ENCODE assay signal across 1 cellular context in the genomic region with DNA sequence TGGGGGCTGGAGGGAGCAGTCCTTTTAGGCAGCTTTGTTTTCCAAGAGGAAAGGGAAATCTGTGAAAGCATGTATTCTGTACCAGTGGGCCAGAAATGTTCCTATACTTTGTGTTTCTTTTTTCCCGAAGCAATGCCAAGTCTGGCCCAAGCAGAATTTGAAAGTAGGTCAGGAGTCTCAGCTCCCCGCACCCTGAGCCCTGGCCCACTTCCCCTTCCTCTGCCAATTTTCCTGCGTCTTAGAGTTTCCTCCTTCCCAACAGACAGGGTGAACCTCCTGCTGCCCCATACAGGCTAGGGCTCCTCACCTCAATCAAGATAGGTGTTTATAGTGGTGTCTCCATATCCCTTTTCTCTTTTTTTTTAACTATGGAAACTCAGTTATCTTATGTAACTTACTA.
TF ChIP-seq lines count a peak whose summit lies in the region.

No MANE protein-coding gene starts in this region.

TF ChIP-seq in IMR-90, 13 proteins besides CTCF, POLR2A, EP300 and RAD21:
- TF ChIP-seq, protein P1, sequence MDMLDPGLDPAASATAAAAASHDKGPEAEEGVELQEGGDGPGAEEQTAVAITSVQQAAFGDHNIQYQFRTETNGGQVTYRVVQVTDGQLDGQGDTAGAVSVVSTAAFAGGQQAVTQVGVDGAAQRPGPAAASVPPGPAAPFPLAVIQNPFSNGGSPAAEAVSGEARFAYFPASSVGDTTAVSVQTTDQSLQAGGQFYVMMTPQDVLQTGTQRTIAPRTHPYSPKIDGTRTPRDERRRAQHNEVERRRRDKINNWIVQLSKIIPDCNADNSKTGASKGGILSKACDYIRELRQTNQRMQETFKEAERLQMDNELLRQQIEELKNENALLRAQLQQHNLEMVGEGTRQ (IDR thresholded peaks at IDR 0.05; ENCODE audit: low read depth, low read length): no peak
- TF ChIP-seq MAFK (IDR thresholded peaks at IDR 0.05; ENCODE audit: low read depth, low read length): no peak
- no peak for TF ChIP-seq RCOR1 (IDR thresholded peaks at IDR 0.05; ENCODE audit: insufficient replicate concordance, low read length)
- TF ChIP-seq, protein P2, sequence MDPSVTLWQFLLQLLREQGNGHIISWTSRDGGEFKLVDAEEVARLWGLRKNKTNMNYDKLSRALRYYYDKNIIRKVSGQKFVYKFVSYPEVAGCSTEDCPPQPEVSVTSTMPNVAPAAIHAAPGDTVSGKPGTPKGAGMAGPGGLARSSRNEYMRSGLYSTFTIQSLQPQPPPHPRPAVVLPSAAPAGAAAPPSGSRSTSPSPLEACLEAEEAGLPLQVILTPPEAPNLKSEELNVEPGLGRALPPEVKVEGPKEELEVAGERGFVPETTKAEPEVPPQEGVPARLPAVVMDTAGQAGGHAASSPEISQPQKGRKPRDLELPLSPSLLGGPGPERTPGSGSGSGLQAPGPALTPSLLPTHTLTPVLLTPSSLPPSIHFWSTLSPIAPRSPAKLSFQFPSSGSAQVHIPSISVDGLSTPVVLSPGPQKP (IDR thresholded peaks at IDR 0.05; ENCODE audit: borderline replicate concordance, low read depth, low read length): no peak
- no peak for TF ChIP-seq FOS (IDR thresholded peaks at IDR 0.05; ENCODE audit: low read depth, low read length)
- TF ChIP-seq CEBPB (IDR thresholded peaks at IDR 0.05; ENCODE audit: low read depth, low read length): no peak
- TF ChIP-seq CHD1 (IDR thresholded peaks at IDR 0.05; ENCODE audit: low read depth, low read length): no peak
- no peak for TF ChIP-seq RFX5 (IDR thresholded peaks at IDR 0.05; ENCODE audit: low read depth, low read length)
- TF ChIP-seq MXI1 (IDR thresholded peaks at IDR 0.05; ENCODE audit: borderline replicate concordance, low read depth, low read length): no peak
- no peak for TF ChIP-seq NFE2L2 (IDR thresholded peaks at IDR 0.05; ENCODE audit: low read depth, low read length)
- no peak for TF ChIP-seq BHLHE40 (IDR thresholded peaks at IDR 0.05; ENCODE audit: low read depth, low read length)
- TF ChIP-seq MAZ (IDR thresholded peaks at IDR 0.05; ENCODE audit: borderline replicate concordance, low read depth, low read length): no peak
- TF ChIP-seq SMC3 (IDR thresholded peaks at IDR 0.05; ENCODE audit: low read depth, low read length): no peak
TF ChIP-seq in IMR-90: peak in this region for 0.
